ENCODE assay signal across 16 cellular contexts in the genomic region with DNA sequence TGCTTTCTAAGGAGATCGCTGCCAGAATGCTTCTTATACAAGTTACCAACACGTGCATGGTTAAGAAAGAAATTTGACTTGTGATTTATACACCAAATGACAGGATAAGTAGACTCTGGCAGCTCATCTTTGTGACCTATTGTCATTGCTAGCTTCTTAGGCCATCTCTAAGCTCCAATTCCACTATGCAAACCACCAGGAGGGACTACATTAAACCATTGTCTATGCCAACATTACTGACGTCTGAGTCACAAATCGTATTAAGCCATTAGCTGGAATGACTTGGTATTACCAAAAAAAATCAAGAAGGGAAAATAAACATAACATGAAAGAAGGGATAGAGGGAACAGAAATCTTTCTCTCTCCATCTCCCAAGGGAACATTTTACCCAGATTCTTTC. TPM values are rescaled to one million over a fixed set of nuclear protein-coding genes. Genes with fewer than 3 reads are reported as not detected.
DNase-seq lines count a peak whose midpoint lies in the region; ATAC-seq and TF ChIP-seq lines count a peak whose summit lies in the region.
"Had no signal": no experiment of that assay in that cellular context is flagged by ENCODE, and none has a peak within 500 bp of the region (broad histone marks: within the 10 kb centered on the region; RNA-seq: fewer than 3 reads in every experiment).

No MANE protein-coding gene starts in this region.

- POLR2A ChIA-PET in SK-N-SH (lab: Yijun Ruan, JAX): no interaction called here

- WGBS in SK-N-SH (ENCODE audit: low lambda C conversion rate): 20% methylated on average over 4 of the region's 4 CpGs
- WGBS in smooth muscle cell (ENCODE audit: low lambda C conversion rate): 66% methylated on average over 4 of the region's 4 CpGs

- peak overlapping the region in 1 of 2 experiments; percentile 72; a peak in 2 of 4 replicates for H3K27ac ChIP-seq in SK-N-SH (ENCODE audit: low read depth in 2 of 2, low read length in 1 of 2)
- H3K27ac ChIP-seq in smooth muscle cell (ENCODE audit: low read depth): peak overlapping the region; percentile 38
- H3K27ac ChIP-seq: foreskin keratinocyte, right atrium auricular region, vagina had no signal

- no peak overlapping the region for H2AFZ ChIP-seq in SK-N-SH (ENCODE audit: low read depth)
- H2AFZ ChIP-seq in smooth muscle cell (ENCODE audit: low read depth): no peak overlapping the region

- H3K4me3 ChIP-seq in SK-N-SH (ENCODE audit: low read depth in 2 of 2, low read length in 1 of 2) (no peak overlapping the region), smooth muscle cell (no peak overlapping the region)
- H3K4me3 ChIP-seq: HAP-1, lung, right atrium auricular region, vagina had no signal

- H3K36me3 ChIP-seq in SK-N-SH (replicated peaks in 1 of 2; ENCODE audit: control insufficient read depth in 1 of 2, insufficient read depth in 2 of 2, low read length in 1 of 2) (peaks cover 15 to 31% of the 10 kb centered on the region in 2 experiments), smooth muscle cell (ENCODE audit: low read depth) (no peaks in the 10 kb centered on the region)

- CTCF ChIA-PET in SK-N-SH (lab: Yijun Ruan, JAX): interaction anchor here (1.5 to 1.7 kb wide), 2 partner anchors 10 to 74 kb away, joined by 4 to 5 read pairs; no protein-coding TSS in a partner anchor

- peak; percentile 5 for DNase-seq in NCI-H2029 (lab: John Stamatoyannopoulos, UW)
- no peak for DNase-seq in NCI-H2029 treated with DMSO at 0.1 percent for 48 hours (lab: John Stamatoyannopoulos, UW)
- no peak for DNase-seq in SK-N-SH
- peak; percentile 16 for DNase-seq in fibroblast of the conjunctiva (ENCODE audit: low read depth)
- no peak for DNase-seq in smooth muscle cell (lab: John Stamatoyannopoulos, UW; ENCODE audit: unreplicated experiment)
- no peak for DNase-seq in NCI-H187 treated with DMSO at 0.1 percent for 48 hours (lab: John Stamatoyannopoulos, UW)
- no peak for DNase-seq in stimulated activated naive B cell treated with anti-CD40 and anti-IgM and Interleukin-4, amounts not matched to agents 10 μg/mL and 1 μg/mL and 100 μg/mL, for 72 hours
- no peak for DNase-seq in stimulated activated effector memory CD8-positive, alpha-beta T cell treated with anti-CD3 and anti-CD28 coated beads, Interleukin-12 subunit alpha, Interleukin-12 subunit beta, amount 100 ng/mL, for 72 hours (ENCODE audit: low spot score in 2 of 2)
- DNase-seq: activated CD4-positive, alpha-beta T cell treated with anti-CD3 and anti-CD28 coated beads, Interleukin-2, amount 50 U/mL, for 48 hours; NCI-H748 treated with DMSO at 0.1 percent for 48 hours; T-helper 1 cell had no signal

- no peaks in the 10 kb centered on the region for H3K9me2 ChIP-seq in SK-N-SH

- no peak overlapping the region for H3K27ac Mint-ChIP-seq in stimulated activated naive B cell treated with anti-CD40 and anti-IgM and Interleukin-4, amounts not matched to agents 10 μg/mL and 1 μg/mL and 100 μg/mL, for 72 hours
- no peak overlapping the region for H3K27ac Mint-ChIP-seq in stimulated activated effector memory CD8-positive, alpha-beta T cell treated with anti-CD3 and anti-CD28 coated beads, Interleukin-12 subunit alpha, Interleukin-12 subunit beta, amount 100 ng/mL, for 72 hours

- H3K9me3 Mint-ChIP-seq in stimulated activated naive B cell treated with anti-CD40 and anti-IgM and Interleukin-4, amounts not matched to agents 10 μg/mL and 1 μg/mL and 100 μg/mL, for 72 hours: no peaks in the 10 kb centered on the region
- no peaks in the 10 kb centered on the region for H3K9me3 Mint-ChIP-seq in stimulated activated effector memory CD8-positive, alpha-beta T cell treated with anti-CD3 and anti-CD28 coated beads, Interleukin-12 subunit alpha, Interleukin-12 subunit beta, amount 100 ng/mL, for 72 hours

- no peaks in the 10 kb centered on the region for H3K4me1 Mint-ChIP-seq in stimulated activated naive B cell treated with anti-CD40 and anti-IgM and Interleukin-4, amounts not matched to agents 10 μg/mL and 1 μg/mL and 100 μg/mL, for 72 hours
- H3K4me1 Mint-ChIP-seq in stimulated activated effector memory CD8-positive, alpha-beta T cell treated with anti-CD3 and anti-CD28 coated beads, Interleukin-12 subunit alpha, Interleukin-12 subunit beta, amount 100 ng/mL, for 72 hours: no peaks in the 10 kb centered on the region

- H3K79me2 ChIP-seq in SK-N-SH (ENCODE audit: insufficient read depth): peaks cover 6% of the 10 kb centered on the region; the same call in 1 of the 2 replicates
- H3K79me2 ChIP-seq in smooth muscle cell (ENCODE audit: low read depth): no peaks in the 10 kb centered on the region

- ATAC-seq in stimulated activated naive B cell treated with anti-CD40 and anti-IgM and Interleukin-4, amounts not matched to agents 10 μg/mL and 1 μg/mL and 100 μg/mL, for 72 hours (replicated peaks): no peak
- ATAC-seq in stimulated activated effector memory CD8-positive, alpha-beta T cell treated with anti-CD3 and anti-CD28 coated beads, Interleukin-12 subunit alpha, Interleukin-12 subunit beta, amount 100 ng/mL, for 72 hours: no peak
- ATAC-seq: foreskin keratinocyte had no signal

- H3K4me2 ChIP-seq in SK-N-SH: peak overlapping the region; percentile 29
- peak overlapping the region; percentile 59 for H3K4me2 ChIP-seq in smooth muscle cell

- TF ChIP-seq CTCF in SK-N-SH (IDR thresholded peaks at IDR 0.05) (no peak), smooth muscle cell (IDR thresholded peaks at IDR 0.05; ENCODE audit: borderline replicate concordance, insufficient read depth, poor library complexity, severe bottlenecking) (no peak)

- H3K36me3 Mint-ChIP-seq in stimulated activated naive B cell treated with anti-CD40 and anti-IgM and Interleukin-4, amounts not matched to agents 10 μg/mL and 1 μg/mL and 100 μg/mL, for 72 hours: peaks cover 9 to 22% of the 10 kb centered on the region in 2 donors
- peaks cover 67% of the 10 kb centered on the region for H3K36me3 Mint-ChIP-seq in stimulated activated effector memory CD8-positive, alpha-beta T cell treated with anti-CD3 and anti-CD28 coated beads, Interleukin-12 subunit alpha, Interleukin-12 subunit beta, amount 100 ng/mL, for 72 hours

- H3K4me3 Mint-ChIP-seq in stimulated activated naive B cell treated with anti-CD40 and anti-IgM and Interleukin-4, amounts not matched to agents 10 μg/mL and 1 μg/mL and 100 μg/mL, for 72 hours: no peak overlapping the region
- no peak overlapping the region for H3K4me3 Mint-ChIP-seq in stimulated activated effector memory CD8-positive, alpha-beta T cell treated with anti-CD3 and anti-CD28 coated beads, Interleukin-12 subunit alpha, Interleukin-12 subunit beta, amount 100 ng/mL, for 72 hours

- H4K20me1 ChIP-seq in SK-N-SH (ENCODE audit: insufficient read depth): 0 out of 2 replicates have a peak, but pooled peaks cover 5% of the 10 kb centered on the region
- H4K20me1 ChIP-seq in smooth muscle cell (ENCODE audit: low read depth): peaks cover 3% of the 10 kb centered on the region

- peaks cover 2 to 9% of the 10 kb centered on the region in 2 experiments; a peak in 3 of 4 replicates for H3K4me1 ChIP-seq in SK-N-SH (ENCODE audit: control insufficient read depth in 1 of 2, insufficient read depth in 2 of 2, low read depth in 1 of 2, low read length in 1 of 2)
- H3K4me1 ChIP-seq in smooth muscle cell (ENCODE audit: low read depth): peaks cover 10% of the 10 kb centered on the region
- H3K4me1 ChIP-seq: vagina had no signal

- peaks cover 18% of the 10 kb centered on the region for H3F3A ChIP-seq in SK-N-SH (replicated peaks; ENCODE audit: insufficient read depth)
- H3F3A ChIP-seq in smooth muscle cell (ENCODE audit: low read depth): peaks cover 4% of the 10 kb centered on the region

- no peak for TF ChIP-seq RAD21 in SK-N-SH (IDR thresholded peaks at IDR 0.05; ENCODE audit: low read length)

- H3K27me3 Mint-ChIP-seq in stimulated activated naive B cell treated with anti-CD40 and anti-IgM and Interleukin-4, amounts not matched to agents 10 μg/mL and 1 μg/mL and 100 μg/mL, for 72 hours: no peaks in the 10 kb centered on the region

- H3K9ac ChIP-seq in SK-N-SH: no peak overlapping the region
- H3K9ac ChIP-seq in smooth muscle cell (ENCODE audit: low read depth): no peak overlapping the region

- 0 out of 4 replicates have a peak, but pooled peaks of 1 of the 2 experiments have one; percentile 11 for TF ChIP-seq EP300 in SK-N-SH (IDR thresholded peaks at IDR 0.05; ENCODE audit: borderline replicate concordance in 1 of 2, low read depth in 1 of 2, low read length in 1 of 2)

- H3K9me3 ChIP-seq in SK-N-SH (no peaks in the 10 kb centered on the region), smooth muscle cell (replicated peaks; ENCODE audit: low read depth) (no peaks in the 10 kb centered on the region)
- H3K9me3 ChIP-seq: HAP-1, right atrium auricular region, vagina had no signal

- H3K27me3 ChIP-seq in SK-N-SH (ENCODE audit: insufficient read depth): no peaks in the 10 kb centered on the region
- no peaks in the 10 kb centered on the region for H3K27me3 ChIP-seq in smooth muscle cell (ENCODE audit: low read depth)
- H3K27me3 ChIP-seq: foreskin keratinocyte, right atrium auricular region, vagina had no signal

TF ChIP-seq in SK-N-SH, 30 proteins besides CTCF, POLR2A, EP300 and RAD21 (continues in another document):
- no peak for TF ChIP-seq ZBTB33 (IDR thresholded peaks at IDR 0.05; ENCODE audit: borderline replicate concordance, low read depth)
- no peak for TF ChIP-seq MXI1 (IDR thresholded peaks at IDR 0.05; ENCODE audit: low read depth, low read length)

RNA-seq across cellular contexts. Expression of gene VPS33A, which starts 15.8 kb away (rescaled TPM):
- polyA plus RNA-seq in SK-N-SH (2012; rRNA removed) (17.0 and 18.4 TPM in 2 replicates), smooth muscle cell (23.5 and 28.5 TPM in 2 replicates)
- polyA plus RNA-seq in SK-N-SH (2012; cell fraction: cytosol; rRNA removed): 15.8 and 16.4 TPM in 2 replicates
- 16.4 and 17.1 TPM in 2 replicates for polyA plus RNA-seq in SK-N-SH (2012; cell fraction: nucleus; rRNA removed)
- total RNA-seq in smooth muscle cell: 16.9 and 29.2 TPM in 2 replicates

RNA-seq across cellular contexts. Expression of gene DIABLO, which starts 56.2 kb away (rescaled TPM):
- polyA plus RNA-seq in SK-N-SH (2012; rRNA removed): 65.6 and 78.9 TPM in 2 replicates
- polyA plus RNA-seq in SK-N-SH (2012; cell fraction: cytosol; rRNA removed): 89.5 and 91.0 TPM in 2 replicates
- 114 and 139 TPM in 2 replicates for polyA plus RNA-seq in SK-N-SH (2012; cell fraction: nucleus; rRNA removed)
- 68.8 and 72.4 TPM in 2 replicates for total RNA-seq in smooth muscle cell
- polyA plus RNA-seq in smooth muscle cell: 76.2 and 82.6 TPM in 2 replicates

Comparison
In these comparisons a context has a peak if more than half of its experiments do, and no peak if none do; other contexts are left out.
1. DNase-seq: peak in NCI-H2029 (single experiment) and fibroblast of the conjunctiva (single experiment); none in NCI-H2029 treated with DMSO at 0.1 percent for 48 hours (single experiment), SK-N-SH (single experiment), smooth muscle cell (single experiment), NCI-H187 treated with DMSO at 0.1 percent for 48 hours (single experiment), stimulated activated naive B cell treated with anti-CD40 and anti-IgM and Interleukin-4, amounts not matched to agents 10 μg/mL and 1 μg/mL and 100 μg/mL, for 72 hours (single experiment) and stimulated activated effector memory CD8-positive, alpha-beta T cell treated with anti-CD3 and anti-CD28 coated beads, Interleukin-12 subunit alpha, Interleukin-12 subunit beta, amount 100 ng/mL, for 72 hours (0 of 2).